Comparison of ENCODE assay signal across 19 cellular contexts in the genomic region with DNA sequence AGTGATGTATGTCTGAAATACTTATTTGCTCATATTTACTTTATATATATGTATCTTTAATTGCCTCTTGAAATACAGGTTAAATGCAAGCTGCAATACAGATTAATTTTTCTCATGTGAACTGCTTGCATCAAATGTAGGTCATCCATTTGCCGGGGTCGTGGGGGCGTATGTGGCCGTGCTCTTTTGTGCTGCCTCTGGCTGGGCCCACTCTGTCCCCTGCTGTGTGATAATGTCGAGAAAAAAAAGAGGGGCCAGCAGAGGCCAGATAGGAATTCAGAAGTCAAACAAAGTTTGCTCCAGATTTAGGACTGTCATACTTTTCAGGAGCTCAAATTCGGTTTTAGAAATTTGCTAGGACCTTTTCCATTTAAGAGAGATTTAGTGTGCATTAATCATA.
"Had no signal": no experiment of that assay in that cellular context is flagged by ENCODE, and none has a peak within 500 bp of the region (broad histone marks: within the 10 kb centered on the region; RNA-seq: fewer than 3 reads in every experiment).

No MANE protein-coding gene starts in this region.

- H3K27me3 Mint-ChIP-seq: activated CD8-positive, alpha-beta T cell treated with anti-CD3 and anti-CD28 coated beads for 36 hours; activated naive CD4-positive, alpha-beta T cell treated with anti-CD3 and anti-CD28 coated beads, Interleukin-2, amount 50 U/mL, for 24 hours had no signal

- H3K9me3 ChIP-seq: adrenal gland, gastrocnemius medialis, heart right ventricle, sigmoid colon, spleen, stomach, testis, upper lobe of right lung had no signal

- H3K4me3 Mint-ChIP-seq: activated CD8-positive, alpha-beta T cell treated with anti-CD3 and anti-CD28 coated beads for 36 hours; activated naive CD4-positive, alpha-beta T cell treated with anti-CD3 and anti-CD28 coated beads, Interleukin-2, amount 50 U/mL, for 24 hours; activated T-cell treated with anti-CD3 and anti-CD28 coated beads, Interleukin-2, amount 50 U/mL, for 4 hours; natural killer cell; WTC11 had no signal

- H3K27ac ChIP-seq: adrenal gland, cardiac muscle cell, gastrocnemius medialis, heart right ventricle, spleen, stomach, testis, upper lobe of right lung had no signal

- DNase-seq: activated CD4-positive, alpha-beta T cell treated with anti-CD3 and anti-CD28 coated beads for 48 hours; activated CD8-positive, alpha-beta T cell treated with anti-CD3 and anti-CD28 coated beads for 36 hours; activated effector memory CD4-positive, alpha-beta T cell treated with anti-CD3 and anti-CD28 coated beads, Interleukin-2, amount 50 U/mL, for 16 hours; activated T-cell treated with anti-CD3 and anti-CD28 coated beads, Interleukin-2, amount 50 U/mL, for 4 hours; adrenal gland; erythroblast; gastrocnemius medialis; heart right ventricle; natural killer cell; sigmoid colon; spleen; stomach; T-helper 2 cell; testis; upper lobe of right lung had no signal

- H3K36me3 Mint-ChIP-seq: natural killer cell, WTC11 had no signal

- H3K4me1 Mint-ChIP-seq: activated naive CD4-positive, alpha-beta T cell treated with anti-CD3 and anti-CD28 coated beads, Interleukin-2, amount 50 U/mL, for 24 hours; natural killer cell had no signal

- H3K4me1 ChIP-seq: upper lobe of right lung had no signal

- ATAC-seq: activated CD8-positive, alpha-beta T cell treated with anti-CD3 and anti-CD28 coated beads for 36 hours; activated T-cell treated with anti-CD3 and anti-CD28 coated beads, Interleukin-2, amount 50 U/mL, for 4 hours; gastrocnemius medialis; left lobe of liver; natural killer cell; upper lobe of right lung; WTC11 had no signal

- H3K9me3 Mint-ChIP-seq: activated CD8-positive, alpha-beta T cell treated with anti-CD3 and anti-CD28 coated beads for 36 hours; activated naive CD4-positive, alpha-beta T cell treated with anti-CD3 and anti-CD28 coated beads, Interleukin-2, amount 50 U/mL, for 24 hours; activated T-cell treated with anti-CD3 and anti-CD28 coated beads, Interleukin-2, amount 50 U/mL, for 4 hours; natural killer cell; WTC11 had no signal

- H3K36me3 ChIP-seq: adrenal gland, cardiac muscle cell, gastrocnemius medialis, heart right ventricle, sigmoid colon, spleen, stomach, upper lobe of right lung had no signal

- H3K4me3 ChIP-seq: adrenal gland, cardiac muscle cell, gastrocnemius medialis, heart right ventricle, sigmoid colon, spleen, stomach, testis, upper lobe of right lung had no signal

- H3K27me3 ChIP-seq: adrenal gland, cardiac muscle cell, gastrocnemius medialis, heart right ventricle, sigmoid colon, spleen, stomach, testis, upper lobe of right lung had no signal

- H3K27ac Mint-ChIP-seq: activated CD8-positive, alpha-beta T cell treated with anti-CD3 and anti-CD28 coated beads for 36 hours; activated naive CD4-positive, alpha-beta T cell treated with anti-CD3 and anti-CD28 coated beads, Interleukin-2, amount 50 U/mL, for 24 hours; natural killer cell; WTC11 had no signal
